ENCODE assay signal across 27 cellular contexts in the genomic region with DNA sequence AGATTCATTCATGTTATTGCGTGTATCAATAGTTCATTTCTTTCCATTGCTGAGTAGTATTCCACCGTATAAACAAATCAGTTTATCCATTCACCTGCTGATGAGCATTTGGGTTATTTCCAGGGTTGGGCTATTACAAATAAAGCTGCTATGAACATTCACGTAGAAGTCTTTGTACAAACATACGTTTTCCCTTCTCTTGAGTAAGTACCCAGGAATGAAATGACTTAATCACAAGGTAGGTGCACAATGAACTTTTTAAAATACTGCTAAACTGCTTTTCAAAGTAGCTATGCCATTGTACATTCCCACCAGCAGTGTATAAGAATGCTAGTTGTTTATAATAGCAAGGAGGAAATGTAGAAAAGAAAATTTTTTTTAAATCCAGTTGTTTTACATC. TPM values are rescaled to one million over a fixed set of nuclear protein-coding genes. Genes with fewer than 3 reads are reported as not detected.
"Had no signal": no experiment of that assay in that cellular context is flagged by ENCODE, and none has a peak within 500 bp of the region (broad histone marks: within the 10 kb centered on the region; RNA-seq: fewer than 3 reads in every experiment).

No MANE protein-coding gene starts in this region.

- DNase-seq: activated CD4-positive, alpha-beta memory T cell treated with anti-CD3 and anti-CD28 coated beads, Interleukin-2, amount 10 ng/mL, durations not matched to agents 7 days and 5 days; activated CD4-positive, CD25-positive, alpha-beta regulatory T cell; activated CD8-positive, alpha-beta memory T cell treated with anti-CD3 and anti-CD28 coated beads, Interleukin-2, amount 10 ng/mL, durations not matched to agents 7 days and 5 days; activated naive CD8-positive, alpha-beta T cell treated with anti-CD3 and anti-CD28 coated beads, Interleukin-2, amount 50 U/mL, for 24 hours; aorta; cerebellar nuclear complex; effector CD8-positive, alpha-beta T cell; foreskin fibroblast; glutamatergic neuron; kidney; left ventricle myocardium superior; mucosa of descending colon; naive B cell; pancreas; stimulated activated CD4-positive, alpha-beta T cell treated with anti-CD3 and anti-CD28 coated beads, Interleukin-4, amount 100 ng/mL, for 1 hour; stimulated activated naive CD8-positive, alpha-beta T cell treated with anti-CD3 and anti-CD28 coated beads, Interleukin-15, amount 100 ng/mL, for 72 hours; T-helper 1 cell; T-helper 9 cell; transverse colon had no signal

- H3K27ac ChIP-seq: neural progenitor cell, pancreas, suprapubic skin, transverse colon, vagina had no signal

- ATAC-seq: activated CD8-positive, alpha-beta memory T cell treated with anti-CD3 and anti-CD28 coated beads, Interleukin-2, amount 10 ng/mL, durations not matched to agents 7 days and 5 days; left ventricle myocardium superior; mucosa of descending colon; pancreas; sciatic nerve had no signal

- H3K4me1 Mint-ChIP-seq: activated CD4-positive, alpha-beta memory T cell treated with anti-CD3 and anti-CD28 coated beads, Interleukin-2, amount 10 ng/mL, durations not matched to agents 7 days and 5 days; activated CD8-positive, alpha-beta memory T cell treated with anti-CD3 and anti-CD28 coated beads, Interleukin-2, amount 10 ng/mL, durations not matched to agents 7 days and 5 days; neural progenitor cell had no signal

- H2AFZ ChIP-seq: neural progenitor cell had no signal

- H3K9me3 Mint-ChIP-seq: activated CD4-positive, alpha-beta memory T cell treated with anti-CD3 and anti-CD28 coated beads, Interleukin-2, amount 10 ng/mL, durations not matched to agents 7 days and 5 days; activated naive CD4-positive, alpha-beta T cell treated with anti-CD3 and anti-CD28 coated beads for 36 hours; activated naive CD8-positive, alpha-beta T cell treated with anti-CD3 and anti-CD28 coated beads, Interleukin-2, amount 50 U/mL, for 24 hours; activated T-helper 2 cell treated with anti-CD3 and anti-CD28 coated beads, Interferon-gamma antibody, Interleukin-2, Interleukin-4, amounts not matched to agents 10 μg/mL and 5 μg/mL and 100 μg/mL, durations not matched to agents 14 hours and 24 hours and 36 hours; memory B cell; neural progenitor cell; stimulated activated naive CD8-positive, alpha-beta T cell treated with anti-CD3 and anti-CD28 coated beads, Interleukin-15, amount 100 ng/mL, for 72 hours had no signal

- H3K27me3 ChIP-seq: pancreas, suprapubic skin, transverse colon, vagina had no signal

- H3K36me3 Mint-ChIP-seq: activated CD8-positive, alpha-beta memory T cell treated with anti-CD3 and anti-CD28 coated beads, Interleukin-2, amount 10 ng/mL, durations not matched to agents 7 days and 5 days; memory B cell; neural progenitor cell had no signal

- H3K4me1 ChIP-seq: neural progenitor cell, pancreas, suprapubic skin, transverse colon, vagina had no signal

- H3K4me2 ChIP-seq: neural progenitor cell, smooth muscle cell had no signal

- H3K9me3 ChIP-seq: mucosa of descending colon, pancreas, suprapubic skin, transverse colon, vagina had no signal

- H3K4me3 ChIP-seq: mucosa of descending colon, neural progenitor cell, pancreas, smooth muscle cell, suprapubic skin, transverse colon, vagina had no signal

- H3K36me3 ChIP-seq: neural progenitor cell, pancreas, suprapubic skin, transverse colon, vagina had no signal

- H3K4me3 Mint-ChIP-seq: activated CD4-positive, alpha-beta memory T cell treated with anti-CD3 and anti-CD28 coated beads, Interleukin-2, amount 10 ng/mL, durations not matched to agents 7 days and 5 days; activated CD8-positive, alpha-beta memory T cell treated with anti-CD3 and anti-CD28 coated beads, Interleukin-2, amount 10 ng/mL, durations not matched to agents 7 days and 5 days; activated naive CD4-positive, alpha-beta T cell treated with anti-CD3 and anti-CD28 coated beads for 36 hours; activated naive CD8-positive, alpha-beta T cell treated with anti-CD3 and anti-CD28 coated beads, Interleukin-2, amount 50 U/mL, for 24 hours; memory B cell; neural progenitor cell; stimulated activated naive CD8-positive, alpha-beta T cell treated with anti-CD3 and anti-CD28 coated beads, Interleukin-15, amount 100 ng/mL, for 72 hours had no signal

RNA-seq across cellular contexts. Expression of a gene that starts 35.9 kb away (rescaled TPM):
- total RNA-seq: activated CD4-positive, alpha-beta memory T cell treated with anti-CD3 and anti-CD28 coated beads, Interleukin-2, amount 10 ng/mL, durations not matched to agents 7 days and 5 days; activated CD8-positive, alpha-beta memory T cell treated with anti-CD3 and anti-CD28 coated beads, Interleukin-2, amount 10 ng/mL, durations not matched to agents 7 days and 5 days; activated naive CD4-positive, alpha-beta T cell treated with anti-CD3 and anti-CD28 coated beads for 36 hours; activated T-helper 2 cell treated with anti-CD3 and anti-CD28 coated beads, Interferon-gamma antibody, Interleukin-2, Interleukin-4, amounts not matched to agents 10 μg/mL and 5 μg/mL and 100 μg/mL, durations not matched to agents 14 hours and 24 hours and 36 hours had no signal

RNA-seq across cellular contexts. Expression of a gene that starts 52.0 kb away (rescaled TPM):
- total RNA-seq: activated CD4-positive, alpha-beta memory T cell treated with anti-CD3 and anti-CD28 coated beads, Interleukin-2, amount 10 ng/mL, durations not matched to agents 7 days and 5 days; activated CD8-positive, alpha-beta memory T cell treated with anti-CD3 and anti-CD28 coated beads, Interleukin-2, amount 10 ng/mL, durations not matched to agents 7 days and 5 days; activated naive CD4-positive, alpha-beta T cell treated with anti-CD3 and anti-CD28 coated beads for 36 hours; activated T-helper 2 cell treated with anti-CD3 and anti-CD28 coated beads, Interferon-gamma antibody, Interleukin-2, Interleukin-4, amounts not matched to agents 10 μg/mL and 5 μg/mL and 100 μg/mL, durations not matched to agents 14 hours and 24 hours and 36 hours had no signal

RNA-seq across cellular contexts. Expression of a gene that starts 59.4 kb away (rescaled TPM):
- total RNA-seq: activated CD4-positive, alpha-beta memory T cell treated with anti-CD3 and anti-CD28 coated beads, Interleukin-2, amount 10 ng/mL, durations not matched to agents 7 days and 5 days; activated CD8-positive, alpha-beta memory T cell treated with anti-CD3 and anti-CD28 coated beads, Interleukin-2, amount 10 ng/mL, durations not matched to agents 7 days and 5 days; activated T-helper 2 cell treated with anti-CD3 and anti-CD28 coated beads, Interferon-gamma antibody, Interleukin-2, Interleukin-4, amounts not matched to agents 10 μg/mL and 5 μg/mL and 100 μg/mL, durations not matched to agents 14 hours and 24 hours and 36 hours had no signal
